In the genomic region with DNA sequence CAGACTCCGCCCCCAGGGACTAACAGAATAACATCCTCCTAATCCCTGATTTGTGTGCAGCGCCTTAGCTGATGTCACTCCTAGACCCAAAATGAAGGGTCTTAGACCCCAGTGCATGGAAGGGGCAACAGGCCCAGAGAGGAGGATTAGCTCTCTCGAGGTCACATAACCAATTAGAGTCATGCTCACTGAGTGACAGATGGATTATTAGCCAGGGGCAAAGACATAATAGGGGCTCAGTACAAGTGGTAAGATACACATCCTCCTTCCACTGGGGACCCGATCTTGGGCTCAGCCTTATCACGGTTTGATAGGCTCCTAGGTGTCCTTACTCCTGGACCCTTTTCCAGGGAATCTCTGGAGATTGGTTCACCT, we compare ENCODE assay signal across 8 cellular contexts. TPM values are rescaled to one million over a fixed set of nuclear protein-coding genes. Genes with fewer than 3 reads are reported as not detected.
DNase-seq lines count a peak whose midpoint lies in the region; ATAC-seq, FAIRE-seq and TF ChIP-seq lines count a peak whose summit lies in the region.

No MANE protein-coding gene starts in this region.

- no peaks in the 10 kb centered on the region for H3K9me2 ChIP-seq in OCI-LY7 (ENCODE audit: insufficient read depth, low read length)

- POLR2A ChIA-PET in OCI-LY7 (lab: Charles Lee) = interaction anchor here (0.6 kb wide), 1 partner anchor 372 kb away, joined by 3 read pairs; no protein-coding TSS in a partner anchor

- peaks cover 19% of the 10 kb centered on the region for H3K4me1 ChIP-seq in OCI-LY7 (ENCODE audit: insufficient read depth, low read length, poor library complexity, severe bottlenecking)
- H3K4me1 ChIP-seq in pancreas = peaks cover 0 to 11% (median 0%) of the 10 kb centered on the region in 3 donors

- H3K9me3 Mint-ChIP-seq in endothelial cell (ENCODE audit: unreplicated experiment) = no peaks in the 10 kb centered on the region

- TF ChIP-seq CTCF in OCI-LY7 (conservative IDR thresholded peaks at IDR 0.05; ENCODE audit: low read length) (no peak), endothelial cell (IDR thresholded peaks at IDR 0.05; ENCODE audit: unreplicated experiment) (no peak), pancreas (IDR thresholded peaks at IDR 0.05) (no peak)

- H3K79me2 ChIP-seq in OCI-LY7 (ENCODE audit: insufficient read depth, low read depth, low read length) = no peaks in the 10 kb centered on the region

- TF ChIP-seq POLR2A in H54 (IDR thresholded peaks at IDR 0.05; ENCODE audit: low read depth, low read length) = no peak

- no peak for ATAC-seq in pancreas
- no peak for ATAC-seq in GM18909 (IDR thresholded peaks at IDR 0.05; ENCODE audit: poor library complexity, unreplicated experiment)
- ATAC-seq in HG02623 (IDR thresholded peaks at IDR 0.05; ENCODE audit: unreplicated experiment) = no peak

- no peaks in the 10 kb centered on the region for H3K9me3 ChIP-seq in OCI-LY7 (ENCODE audit: low read length)
- no peaks in the 10 kb centered on the region for H3K9me3 ChIP-seq in pancreas

- CTCF ChIA-PET in OCI-LY7 (lab: Charles Lee; ENCODE audit: unreplicated experiment) = no interaction called here

- peaks cover 24% of the 10 kb centered on the region for H3K36me3 Mint-ChIP-seq in endothelial cell (ENCODE audit: low read depth, unreplicated experiment)

- H3K4me3 ChIP-seq in OCI-LY7 (ENCODE audit: low read depth, low read length, poor library complexity, severe bottlenecking) (peak overlapping the region; percentile 93), pancreas (peak overlapping the region; percentile 71 to 96 (median 90))

- TSS peak; percentile 92 for BruUV-seq in OCI-LY7 (replicated peaks; lab: Mats Ljungman, UMichigan)

- H3K27me3 Mint-ChIP-seq in endothelial cell (ENCODE audit: unreplicated experiment) = peaks cover 14% of the 10 kb centered on the region

- H4K20me1 ChIP-seq in OCI-LY7 (ENCODE audit: insufficient read depth, low read length) = no peaks in the 10 kb centered on the region

- no peak for FAIRE-seq in pancreas (lab: Jason Lieb, UNC)
- FAIRE-seq in H54 (lab: Jason Lieb, UNC) = no peak

- 31 to 41% methylated on average over 5 of the region's 5 CpGs for WGBS in pancreas, 2 donors

- peak overlapping the region; percentile 96 for H3K4me3 Mint-ChIP-seq in endothelial cell (ENCODE audit: unreplicated experiment)

- H3K27me3 ChIP-seq in pancreas = no peaks in the 10 kb centered on the region

- intact Hi-C loops in OCI-LY7 (cut with micrococcal nuclease; ENCODE audit: unreplicated experiment) = loop anchor here (2.0 kb wide), 1 partner anchor 402 kb away; a partner anchor contains a TSS
- intact Hi-C loops in pancreas (cut with DNase I) = loop anchor here in 1 of 3 donors (10.0 kb wide), 1 partner anchor 160 kb away; no protein-coding TSS in a partner anchor

- H3K4me2 ChIP-seq in OCI-LY7 (ENCODE audit: low read length) = peak overlapping the region; percentile 94

- peaks cover 49% of the 10 kb centered on the region for H3K4me1 Mint-ChIP-seq in endothelial cell (ENCODE audit: unreplicated experiment)

- DNase-seq in ELR (ENCODE audit: low read depth) = peak; percentile 31
- peak; percentile 25 for DNase-seq in OCI-LY7 (ENCODE audit: low spot score)
- no peak for DNase-seq in endothelial cell (ENCODE audit: low spot score)
- peak in 1 of 6 donors; percentile 20 for DNase-seq in pancreas
- no peak for DNase-seq in activated effector memory CD4-positive, alpha-beta T cell treated with anti-CD3 and anti-CD28 coated beads, Interleukin-2, amount 50 U/mL, for 16 hours
- no peak for DNase-seq in H54 (ENCODE audit: insufficient read length, low spot score)

- H2AFZ ChIP-seq in OCI-LY7 (ENCODE audit: low read length) = peak overlapping the region; percentile 86

- no peaks in the 10 kb centered on the region for H3K36me3 ChIP-seq in OCI-LY7 (ENCODE audit: insufficient read depth, low read length)
- H3K36me3 ChIP-seq in pancreas = no peaks in the 10 kb centered on the region

- H3K27ac ChIP-seq in OCI-LY7 (ENCODE audit: low read depth, low read length, poor library complexity, severe bottlenecking) = peak overlapping the region; percentile 54
- peak overlapping the region; percentile 98 to 100 (median 98) for H3K27ac ChIP-seq in pancreas

- H3K27ac Mint-ChIP-seq in endothelial cell (ENCODE audit: unreplicated experiment) = peak overlapping the region; percentile 89

RNA-seq across cellular contexts. Expression of a gene that starts 0.9 kb away (rescaled TPM):
- total RNA-seq in OCI-LY7 (2014; rRNA removed; shearing (Covaris generic)) = 0.73 and 0.82 TPM in 2 replicates
- total RNA-seq in OCI-LY7 (2022) = 6.4 and 7.9 TPM in 2 replicates
- 68.5 TPM for total RNA-seq in endothelial cell (ENCODE audit: unreplicated experiment)
- total RNA-seq in pancreas = 1 to 10 TPM; 3.8 to 7.1 (median 4.6) TPM
- polyA plus RNA-seq in pancreas = 1 to 10 TPM; 4.8 to 7.9 TPM

RNA-seq across cellular contexts. Expression of a gene that starts 28.1 kb away (rescaled TPM):
- 14.5 and 16.6 TPM in 2 replicates for total RNA-seq in OCI-LY7 (2014; rRNA removed; shearing (Covaris generic))
- 27.7 and 27.9 TPM in 2 replicates for total RNA-seq in OCI-LY7 (2022)
- total RNA-seq in endothelial cell (ENCODE audit: unreplicated experiment) = 16.5 TPM
- total RNA-seq in pancreas = 10 to 100 TPM in 1 of 6 donors, 1 to 10 TPM in 5; 4.1 to 11.3 (median 7.7) TPM
- polyA plus RNA-seq in pancreas = 10 to 100 TPM; 12.2 to 20.4 TPM

Comparison
In these comparisons a context has a peak if more than half of its experiments do, and no peak if none do; other contexts are left out.
1. DNase-seq: peak in ELR (single experiment) and OCI-LY7 (single experiment); none in endothelial cell (single experiment), activated effector memory CD4-positive, alpha-beta T cell treated with anti-CD3 and anti-CD28 coated beads, Interleukin-2, amount 50 U/mL, for 16 hours (single experiment) and H54 (single experiment).